8 cellular contexts compared by ENCODE assay signal in the genomic region with DNA sequence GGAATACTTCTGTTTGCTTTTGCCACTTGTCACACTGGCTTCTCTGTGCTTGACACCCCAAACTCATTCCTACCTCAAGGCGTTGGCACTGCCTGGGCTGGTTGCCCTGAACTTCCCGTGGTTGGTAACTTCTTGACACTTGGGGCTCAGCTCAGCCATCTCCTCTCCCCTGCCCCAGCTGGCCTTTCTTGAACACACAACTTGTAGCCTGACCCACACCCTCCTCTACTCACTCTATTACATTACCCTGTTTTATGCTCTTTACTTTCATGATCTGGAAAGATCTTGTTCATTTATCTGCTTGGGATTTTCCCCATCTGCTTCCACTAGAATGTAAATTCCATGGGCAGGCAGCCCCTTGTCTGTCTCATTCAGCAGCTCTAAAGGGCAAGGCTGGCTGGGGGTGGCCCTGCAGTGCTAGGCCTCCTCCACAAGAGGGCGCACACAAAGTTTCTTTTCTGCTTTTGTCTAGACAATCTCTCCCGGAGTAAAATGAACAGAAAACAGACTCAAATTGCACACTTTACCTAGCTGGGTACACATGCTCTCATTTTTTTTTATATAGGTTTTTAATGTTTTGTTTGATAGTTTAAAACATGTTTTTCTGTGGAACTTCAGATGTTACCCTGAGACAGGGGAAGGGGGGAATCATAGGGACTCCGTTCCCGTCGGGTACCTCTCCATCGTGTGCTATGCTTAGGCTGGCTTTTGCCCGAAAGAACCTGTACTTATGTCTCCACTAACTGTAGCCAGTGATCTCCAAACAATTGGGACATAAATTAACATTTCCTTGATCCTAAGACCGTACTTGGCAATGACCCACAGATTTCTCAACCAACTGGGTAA. TPM values are rescaled to one million over a fixed set of nuclear protein-coding genes. Genes with fewer than 3 reads are reported as not detected.
DNase-seq lines count a peak whose midpoint lies in the region; ATAC-seq and TF ChIP-seq lines count a peak whose summit lies in the region.

No MANE protein-coding gene starts in this region.

- intact Hi-C loops in MCF 10A (cut with micrococcal nuclease) = loop anchor here (1.0 to 10.0 kb wide), 3 partner anchors 40 to 668 kb away; partner anchors contain the start of genes E2F8 and ZDHHC13

- H3K27me3 ChIP-seq in DOHH2 (ENCODE audit: control insufficient read depth, low read length) = peaks cover 6% of the 10 kb centered on the region; the same call in 1 of the 2 replicates
- H3K27me3 ChIP-seq in kidney epithelial cell (ENCODE audit: control insufficient read depth, insufficient read depth, low read length) = peaks cover 7% of the 10 kb centered on the region

- no peaks in the 10 kb centered on the region for H3K9me3 Mint-ChIP-seq in MCF 10A (ENCODE audit: unreplicated experiment)

- H3K4me1 Mint-ChIP-seq in MCF 10A (ENCODE audit: insufficient read depth, unreplicated experiment) = peaks cover 21% of the 10 kb centered on the region

- H3K9me2 ChIP-seq in DOHH2 (replicated peaks; ENCODE audit: control insufficient read depth, low read length) = no peaks in the 10 kb centered on the region

- H3K27ac Mint-ChIP-seq in MCF 10A (ENCODE audit: low read depth, unreplicated experiment) = no peak overlapping the region

- CTCF ChIA-PET in MCF 10A (lab: Yijun Ruan, JAX) = interaction anchor here (0.6 to 13.5 kb wide), 56 partner anchors 8 to 1830 kb away, joined by 3 to 464 read pairs (median 4); partner anchors contain the start of genes MRGPRX2 and ZDHHC13

- ATAC-seq in GM21737 (IDR thresholded peaks at IDR 0.05; ENCODE audit: unreplicated experiment) (peak; percentile 55), HG03196 (IDR thresholded peaks at IDR 0.05; ENCODE audit: unreplicated experiment) (no peak)

- H3K4me2 ChIP-seq in DOHH2 (ENCODE audit: low read length) = no peak overlapping the region

- H3K27ac ChIP-seq in DOHH2 (ENCODE audit: low read depth, low read length) = no peak overlapping the region

- POLR2A ChIA-PET in MCF 10A (lab: Yijun Ruan, JAX) = no interaction called here

- H3K36me3 Mint-ChIP-seq in MCF 10A (ENCODE audit: insufficient read depth, unreplicated experiment) = no peaks in the 10 kb centered on the region

- H3K4me1 ChIP-seq in DOHH2 (ENCODE audit: control insufficient read depth, low read length) = no peaks in the 10 kb centered on the region

- H3K27me3 Mint-ChIP-seq in MCF 10A (ENCODE audit: insufficient read depth, unreplicated experiment) = peaks cover 21% of the 10 kb centered on the region

- H3K36me3 ChIP-seq in DOHH2 (ENCODE audit: control insufficient read depth, low read length) (no peaks in the 10 kb centered on the region), kidney epithelial cell (ENCODE audit: control insufficient read depth, insufficient read depth, low read length) (no peaks in the 10 kb centered on the region)

- no peak overlapping the region for H3K4me3 Mint-ChIP-seq in MCF 10A (ENCODE audit: unreplicated experiment)

- H4K20me1 ChIP-seq in DOHH2 (ENCODE audit: control insufficient read depth, insufficient read depth, low read depth, low read length) = no peaks in the 10 kb centered on the region

- H3F3A ChIP-seq in DOHH2 (ENCODE audit: control insufficient read depth, insufficient read depth) = no peaks in the 10 kb centered on the region

- H3K79me2 ChIP-seq in DOHH2 (ENCODE audit: control insufficient read depth, low read length) = no peaks in the 10 kb centered on the region

- DNase-seq in NCI-H1105 treated with DMSO at 0.1 percent for 48 hours (lab: John Stamatoyannopoulos, UW) (peak; percentile 49), UCSD-AML1 (lab: John Stamatoyannopoulos, UW; ENCODE audit: unreplicated experiment) (peak; percentile 49), MCF 10A (ENCODE audit: unreplicated experiment) (peak; percentile 69), kidney epithelial cell (ENCODE audit: low read depth) (no peak)
- peak; percentile 67 to 72 for DNase-seq in stimulated activated CD4-positive, alpha-beta T cell treated with anti-CD3 and anti-CD28 coated beads, Interleukin-2, amount 100 ng/mL, for 48 hours

- no TSS peak for BruUV-seq in MCF 10A (replicated peaks; lab: Mats Ljungman, UMichigan)

- H3K9me3 ChIP-seq in DOHH2 (ENCODE audit: control insufficient read depth, insufficient read depth, low read length) = no peaks in the 10 kb centered on the region

- TF ChIP-seq CTCF in DOHH2 (IDR thresholded peaks at IDR 0.05; ENCODE audit: low read depth, low read length, poor library complexity, severe bottlenecking) (peak; percentile 96), MCF 10A (IDR thresholded peaks at IDR 0.05; ENCODE audit: unreplicated experiment) (peak; percentile 94), kidney epithelial cell (IDR thresholded peaks at IDR 0.05; ENCODE audit: insufficient read depth, low read length, poor library complexity, severe bottlenecking) (peak; percentile 95)

- H3K4me3 ChIP-seq in DOHH2 (ENCODE audit: low read length) = no peak overlapping the region
- H3K4me3 ChIP-seq in kidney epithelial cell (ENCODE audit: low read depth, low read length) = no peak overlapping the region

RNA-seq across cellular contexts. Expression of gene MRGPRX2, which starts 16.4 kb away (rescaled TPM):
- total RNA-seq in MCF 10A (2022) (not detected in 2 replicates), kidney epithelial cell (not detected in 2 replicates)

RNA-seq across cellular contexts. Expression of gene ZDHHC13, which starts 40.0 kb away (rescaled TPM):
- total RNA-seq in MCF 10A (2022) (8.3 and 12.2 TPM in 2 replicates), kidney epithelial cell (23.3 and 27.6 TPM in 2 replicates)
